ENCODE assay signal across 8 cellular contexts in the genomic region with DNA sequence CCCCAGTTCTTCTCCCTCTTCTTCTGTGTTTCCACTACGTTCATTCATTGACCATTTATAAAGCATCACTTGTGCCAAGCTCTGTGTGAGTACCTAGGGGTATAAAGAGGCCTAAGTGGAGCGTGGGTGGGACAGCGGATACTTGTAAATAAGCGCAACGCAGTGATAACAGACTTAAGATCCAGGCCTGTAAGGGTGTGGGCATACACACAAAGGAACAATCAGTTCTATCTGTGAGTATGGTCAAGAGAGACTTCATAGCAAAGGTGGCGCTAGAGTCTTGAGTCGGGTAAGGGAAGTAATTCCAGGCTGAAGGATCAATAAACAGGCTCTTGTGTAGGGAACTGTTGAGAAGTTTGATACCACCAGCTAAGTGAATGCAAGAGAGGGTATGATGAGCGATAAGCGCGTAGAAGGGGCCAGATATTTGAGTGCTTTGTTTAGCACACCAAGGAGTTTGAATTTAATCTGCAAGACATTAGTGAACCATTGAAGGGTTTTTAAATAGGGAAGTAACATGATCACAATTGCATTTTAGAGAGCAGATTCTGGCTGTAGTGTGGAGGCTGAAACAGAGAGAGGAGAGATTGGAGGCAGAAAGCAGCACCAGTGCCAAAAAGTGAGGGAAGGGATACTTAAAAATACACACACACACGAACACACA.
A peak's percentile ranks its signal among the peaks of the same experiment; 100 is the strongest.
DNase-seq lines count a peak whose midpoint lies in the region; ATAC-seq and TF ChIP-seq lines count a peak whose summit lies in the region.

No MANE protein-coding gene starts in this region.

- peak overlapping the region; percentile 70 for H3K4me2 ChIP-seq in DND-41 (ENCODE audit: insufficient read depth, low read length)
- peak overlapping the region; percentile 78 for H3K4me2 ChIP-seq in Loucy (ENCODE audit: low read depth, low read length, poor library complexity, severe bottlenecking)

- H3K27ac Mint-ChIP-seq in nephron, result peak overlapping the region; percentile 26 to 88 (median 54)

- no peaks in the 10 kb centered on the region for H3F3A ChIP-seq in Loucy (ENCODE audit: low read depth)

- H3K4me3 ChIP-seq in DND-41 (ENCODE audit: low read depth in 1 of 2, low read length in 2 of 2) (peak overlapping the region in 1 of 2 experiments; percentile 70; a peak in 2 of 4 replicates), Loucy (ENCODE audit: low read length, poor library complexity, severe bottlenecking) (peak overlapping the region; percentile 77)

- H3K4me1 ChIP-seq in DND-41 (ENCODE audit: insufficient read depth, low read length) (peaks cover 27% of the 10 kb centered on the region), Loucy (ENCODE audit: insufficient read depth, low read length, poor library complexity, severe bottlenecking) (peaks cover 28% of the 10 kb centered on the region)

- peak overlapping the region; percentile 77 to 82 (median 78) for H3K4me3 Mint-ChIP-seq in nephron

- peaks cover 20% of the 10 kb centered on the region for H3K4me1 Mint-ChIP-seq in nephron

- ATAC-seq in DND-41 (ENCODE audit: insufficient read depth, low read depth) (no peak), GM21447 (IDR thresholded peaks at IDR 0.05; ENCODE audit: unreplicated experiment) (no peak), GM19397 (IDR thresholded peaks at IDR 0.05; ENCODE audit: unreplicated experiment) (no peak), GM18861 (IDR thresholded peaks at IDR 0.05; ENCODE audit: unreplicated experiment) (no peak), HG03135 (IDR thresholded peaks at IDR 0.05; ENCODE audit: unreplicated experiment) (no peak)

- no peak overlapping the region for H3K27ac ChIP-seq in DND-41 (ENCODE audit: low read length)

- H3K9ac ChIP-seq in DND-41 (ENCODE audit: low read depth, low read length) (no peak overlapping the region), Loucy (ENCODE audit: low read depth, low read length, poor library complexity, severe bottlenecking) (peak overlapping the region; percentile 69)

- H3K36me3 Mint-ChIP-seq in nephron (ENCODE audit: low read depth), result no peaks in the 10 kb centered on the region

- no peaks in the 10 kb centered on the region for H3K9me3 Mint-ChIP-seq in nephron

- H3K27me3 Mint-ChIP-seq in nephron (ENCODE audit: low read depth), result no peaks in the 10 kb centered on the region

- H3K9me3 ChIP-seq in DND-41 (ENCODE audit: insufficient read depth, low read length, severe bottlenecking) (no peaks in the 10 kb centered on the region), Loucy (ENCODE audit: insufficient read depth, low read depth, low read length) (no peaks in the 10 kb centered on the region)

- H3K36me3 ChIP-seq in DND-41 (ENCODE audit: insufficient read depth, low read length) (no peaks in the 10 kb centered on the region), Loucy (ENCODE audit: insufficient read depth, low read length) (no peaks in the 10 kb centered on the region)

- H3K27me3 ChIP-seq in DND-41 (ENCODE audit: insufficient read depth, low read length, poor library complexity), result peaks cover 31% of the 10 kb centered on the region
- no peaks in the 10 kb centered on the region for H3K27me3 ChIP-seq in Loucy (ENCODE audit: insufficient read depth, low read length, poor library complexity, severe bottlenecking)

- H3K79me2 ChIP-seq in DND-41 (ENCODE audit: insufficient read depth, low read length), result peaks cover 29% of the 10 kb centered on the region
- H3K79me2 ChIP-seq in Loucy (ENCODE audit: insufficient read depth, low read length), result peaks cover 40% of the 10 kb centered on the region

- H4K20me1 ChIP-seq in DND-41 (ENCODE audit: insufficient read depth, low read length) (peaks cover 12% of the 10 kb centered on the region; the same call in 1 of the 2 replicates), Loucy (ENCODE audit: insufficient read depth, low read length, poor library complexity, severe bottlenecking) (peaks cover 33% of the 10 kb centered on the region)

- H2AFZ ChIP-seq in DND-41 (ENCODE audit: low read depth, low read length) (peak overlapping the region; percentile 76), Loucy (ENCODE audit: low read length) (peak overlapping the region; percentile 85)

- H3K9me2 ChIP-seq in Loucy (replicated peaks; ENCODE audit: low read depth, low read length), result no peaks in the 10 kb centered on the region

- DNase-seq in DND-41 (no peak), cerebellar cortex (ENCODE audit: low spot score) (peak; percentile 51)

- TF ChIP-seq CTCF in DND-41 (IDR thresholded peaks at IDR 0.05; ENCODE audit: borderline replicate concordance, extremely low read depth, low read length, poor library complexity, severe bottlenecking) (peak; percentile 6), Loucy (conservative IDR thresholded peaks at IDR 0.05; ENCODE audit: low read length) (peak; percentile 35; the same call in 1 of the 2 replicates), nephron (IDR thresholded peaks at IDR 0.05; ENCODE audit: unreplicated experiment in 3 of 3) (no peak)

Comparison
In these comparisons a context has a peak if more than half of its experiments do, and no peak if none do; other contexts are left out.
1. CTCF ChIP-seq: peak in DND-41 (single experiment) and Loucy (single experiment); none in nephron (0 of 3).